In the genomic region with DNA sequence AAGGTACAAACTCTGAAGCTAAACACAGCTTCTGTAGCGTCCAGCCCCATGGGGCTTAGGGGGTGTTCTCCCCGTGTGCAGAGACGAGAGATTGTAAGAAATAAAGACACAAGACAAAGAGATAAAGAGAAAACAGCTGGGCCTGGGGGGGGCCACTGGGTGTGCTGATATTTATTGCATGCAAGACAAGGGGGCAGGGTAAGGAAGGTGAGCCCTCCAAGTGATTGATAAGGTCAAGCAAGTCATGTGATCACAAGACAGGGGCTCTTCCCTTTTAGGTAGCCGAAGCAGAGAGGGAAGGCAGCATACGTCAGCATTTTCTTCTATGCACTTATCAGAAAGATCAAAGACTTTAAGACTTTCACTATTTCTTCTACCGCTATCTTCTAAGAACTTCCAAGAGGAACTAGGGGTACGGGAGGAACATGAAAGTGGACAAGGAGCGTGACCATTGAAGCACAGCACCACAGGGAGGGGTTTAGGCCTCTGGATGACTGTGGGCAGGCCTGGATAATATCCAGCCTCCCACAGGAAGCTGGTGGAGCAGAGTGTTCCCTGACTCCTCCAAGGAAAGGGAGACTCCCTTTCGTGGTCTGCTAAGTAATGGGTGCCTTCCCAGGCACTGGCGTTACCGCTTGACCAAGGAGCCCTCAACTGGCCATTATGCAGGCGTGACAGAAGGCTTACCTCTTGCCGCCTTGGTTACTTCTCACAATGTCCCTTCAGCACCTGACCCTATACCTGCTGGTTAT, we compare ENCODE assay signal across 1 cellular context.
TF ChIP-seq lines count a peak whose summit lies in the region.

No MANE protein-coding gene starts in this region.

TF ChIP-seq in HepG2, 621 proteins besides CTCF, POLR2A, EP300 and RAD21:
- TF ChIP-seq RBM22 (optimal IDR thresholded peaks at IDR 0.05; ENCODE audit: low read length) = peak; percentile 36
